ENCODE assay signal across 13 cellular contexts in the genomic region with DNA sequence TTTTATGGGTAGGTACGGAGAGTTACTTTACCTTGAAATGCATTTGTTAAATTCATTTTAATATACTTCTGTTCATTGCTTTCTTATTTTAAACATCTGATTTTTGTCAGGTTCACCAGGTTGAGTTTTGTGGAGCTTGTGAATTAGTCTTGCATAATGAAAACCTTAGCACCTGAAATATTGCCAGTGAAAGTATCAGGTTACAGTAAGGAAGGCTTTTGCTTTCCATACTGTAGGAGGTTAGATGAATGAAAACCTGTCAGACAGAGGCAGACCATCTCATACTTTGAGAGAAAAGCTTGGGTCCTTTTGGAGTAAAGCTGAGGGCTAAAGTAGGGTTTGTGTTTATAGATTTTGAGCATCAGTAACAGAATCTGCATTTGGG. TPM values are rescaled to one million over a fixed set of nuclear protein-coding genes. Genes with fewer than 3 reads are reported as not detected.
DNase-seq lines count a peak whose midpoint lies in the region; TF ChIP-seq lines count a peak whose summit lies in the region.
"Had no signal": no experiment of that assay in that cellular context is flagged by ENCODE, and none has a peak within 500 bp of the region (broad histone marks: within the 10 kb centered on the region; RNA-seq: fewer than 3 reads in every experiment).

No MANE protein-coding gene starts in this region.

- H3K27ac ChIP-seq in OCI-LY7 (ENCODE audit: low read depth, low read length, poor library complexity, severe bottlenecking), result no peak overlapping the region

- H3K4me1 ChIP-seq in OCI-LY7 (ENCODE audit: insufficient read depth, low read length, poor library complexity, severe bottlenecking), result peaks cover 26% of the 10 kb centered on the region

- H2AFZ ChIP-seq in OCI-LY7 (ENCODE audit: low read length), result no peak overlapping the region

- CTCF ChIA-PET in OCI-LY7 (lab: Charles Lee; ENCODE audit: unreplicated experiment), result no interaction called here

- POLR2A ChIA-PET in OCI-LY7 (lab: Charles Lee), result interaction anchor here (0.6 kb wide), 1 partner anchor 100 kb away, joined by 4 read pairs; no protein-coding TSS in a partner anchor

- no peak overlapping the region for H3K4me3 ChIP-seq in OCI-LY7 (ENCODE audit: low read depth, low read length, poor library complexity, severe bottlenecking)
- H3K4me3 ChIP-seq: skin epidermis had no signal

- no peaks in the 10 kb centered on the region for H3K9me2 ChIP-seq in OCI-LY7 (ENCODE audit: insufficient read depth, low read length)

- H3K79me2 ChIP-seq in OCI-LY7 (ENCODE audit: insufficient read depth, low read depth, low read length), result peaks cover 65% of the 10 kb centered on the region

- no TSS peak for BruUV-seq in OCI-LY7 (replicated peaks; lab: Mats Ljungman, UMichigan)

- intact Hi-C loops in OCI-LY7 (cut with micrococcal nuclease; ENCODE audit: unreplicated experiment), result no loop called here

- H3K9me3 ChIP-seq in OCI-LY7 (ENCODE audit: low read length), result no peaks in the 10 kb centered on the region

- H3K36me3 ChIP-seq in OCI-LY7 (ENCODE audit: insufficient read depth, low read length), result peaks cover 89% of the 10 kb centered on the region

- peak overlapping the region; percentile 16; the same call in 1 of the 2 replicates for H3K4me2 ChIP-seq in OCI-LY7 (ENCODE audit: low read length)

- peaks cover 8% of the 10 kb centered on the region; the same call in 1 of the 2 replicates for H4K20me1 ChIP-seq in OCI-LY7 (ENCODE audit: insufficient read depth, low read length)

- TF ChIP-seq CTCF in OCI-LY7 (conservative IDR thresholded peaks at IDR 0.05; ENCODE audit: low read length), result no peak

- DNase-seq in NCI-H2107 treated with DMSO at 0.1 percent for 48 hours (lab: John Stamatoyannopoulos, UW; ENCODE audit: unreplicated experiment) (peak; percentile 38), NCI-H2107 (lab: John Stamatoyannopoulos, UW) (no peak), OCI-LY7 (ENCODE audit: low spot score) (no peak), fibroblast of gingiva (ENCODE audit: low read depth) (peak; percentile 18), renal cortical epithelial cell (ENCODE audit: low read depth) (peak; percentile 41), SIG-M5 (lab: John Stamatoyannopoulos, UW) (no peak)
- DNase-seq in central memory CD4-positive, alpha-beta T cell, result no peak
- no peak for DNase-seq in stimulated activated CD4-positive, alpha-beta T cell treated with anti-CD3 and anti-CD28 coated beads, Interleukin-4, amount 100 ng/mL, for 1 hour
- DNase-seq: activated CD4-positive, alpha-beta T cell treated with anti-CD3 and anti-CD28 coated beads, Interleukin-2, amount 10 ng/mL, durations not matched to agents 24 days and 14 days; activated effector memory CD4-positive, alpha-beta T cell treated with Interleukin-2 at 50 U/mL for 16 hours; caudate nucleus; NCI-H1436 had no signal

RNA-seq across cellular contexts. Expression of gene THRAP3, which starts 34.7 kb away (rescaled TPM):
- 76.1 and 98.7 TPM in 2 replicates for total RNA-seq in OCI-LY7 (2014; rRNA removed; shearing (Covaris generic))
- 131 and 132 TPM in 2 replicates for total RNA-seq in OCI-LY7 (2022)
- 130 TPM in 2 replicates for total RNA-seq in renal cortical epithelial cell

RNA-seq across cellular contexts. Expression of gene SH3D21, which starts 47.2 kb away (rescaled TPM):
- total RNA-seq in OCI-LY7 (2014; rRNA removed; shearing (Covaris generic)), result 15.2 and 16.4 TPM in 2 replicates
- total RNA-seq in OCI-LY7 (2022), result 10.6 and 16.7 TPM in 2 replicates
- 2.8 and 6.4 TPM in 2 replicates for total RNA-seq in renal cortical epithelial cell

Comparison
In these comparisons a context has a peak if more than half of its experiments do, and no peak if none do; other contexts are left out.
1. DNase-seq: peak in NCI-H2107 treated with DMSO at 0.1 percent for 48 hours (single experiment), fibroblast of gingiva (single experiment) and renal cortical epithelial cell (single experiment); none in NCI-H2107 (single experiment), OCI-LY7 (single experiment), central memory CD4-positive, alpha-beta T cell (single experiment), stimulated activated CD4-positive, alpha-beta T cell treated with anti-CD3 and anti-CD28 coated beads, Interleukin-4, amount 100 ng/mL, for 1 hour (single experiment) and SIG-M5 (single experiment).